Comparison of ENCODE assay signal across 22 cellular contexts in the genomic region with DNA sequence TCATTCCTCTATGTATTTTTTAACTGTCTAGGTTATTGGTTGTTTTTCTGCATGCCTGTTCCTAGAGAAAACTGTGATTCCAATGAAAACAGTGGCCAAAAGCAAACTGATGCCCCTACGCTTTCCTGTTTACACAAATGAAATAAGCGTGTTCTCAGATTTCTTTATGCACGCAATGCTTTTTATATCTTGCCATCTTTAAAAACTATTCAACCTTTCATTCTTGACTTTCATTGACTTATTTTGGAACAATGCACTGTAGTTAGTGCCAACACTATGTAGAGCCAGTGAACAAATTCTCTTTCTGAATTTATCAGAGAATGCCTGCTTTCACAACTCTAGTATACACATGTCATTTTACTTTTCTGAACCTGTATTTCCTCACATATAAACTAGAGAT.
"Had no signal": no experiment of that assay in that cellular context is flagged by ENCODE, and none has a peak within 500 bp of the region (broad histone marks: within the 10 kb centered on the region; RNA-seq: fewer than 3 reads in every experiment).

No MANE protein-coding gene starts in this region.

- ATAC-seq: activated naive CD8-positive, alpha-beta T cell treated with anti-CD3 and anti-CD28 coated beads, Interleukin-2, amount 50 U/mL, for 24 hours; activated T-helper 17 cell treated with anti-CD3 and anti-CD28 coated beads, Interleukin-2, amount 50 U/mL, for 72 hours; left ventricle myocardium superior; natural killer cell; right cardiac atrium; T-cell had no signal

- H3K9me3 Mint-ChIP-seq: activated naive CD4-positive, alpha-beta T cell treated with anti-CD3 and anti-CD28 coated beads for 36 hours; activated T-helper 17 cell treated with anti-CD3 and anti-CD28 coated beads, Interleukin-2, amount 50 U/mL, for 72 hours; natural killer cell had no signal

- DNase-seq: activated CD4-positive, alpha-beta T cell treated with anti-CD3 and anti-CD28 coated beads for 1 hour; activated CD4-positive, alpha-beta T cell treated with anti-CD3 and anti-CD28 coated beads, Interleukin-2, amount 50 U/mL, for 4 hours; activated naive CD4-positive, alpha-beta T cell treated with anti-CD3 and anti-CD28 coated beads for 36 hours; activated naive CD8-positive, alpha-beta T cell treated with anti-CD3 and anti-CD28 coated beads, Interleukin-2, amount 50 U/mL, for 24 hours; aorta; foreskin fibroblast; glutamatergic neuron; kidney glomerular epithelial cell; left ventricle myocardium superior; mesenchymal stem cell; natural killer cell; occipital lobe; right cardiac atrium; stimulated activated CD4-positive, alpha-beta T cell treated with anti-CD3 and anti-CD28 coated beads, Interleukin-15, amount 100 ng/mL, for 24 hours; stimulated activated CD4-positive, alpha-beta T cell treated with anti-CD3 and anti-CD28 coated beads, Interleukin-4, amount 100 ng/mL, for 24 hours; stimulated activated naive CD4-positive, alpha-beta T cell; T-cell; T-helper 9 cell; transverse colon had no signal

- H3K4me3 ChIP-seq: skin epidermis, transverse colon had no signal

- H3K4me3 Mint-ChIP-seq: activated naive CD4-positive, alpha-beta T cell treated with anti-CD3 and anti-CD28 coated beads for 36 hours; activated naive CD8-positive, alpha-beta T cell treated with anti-CD3 and anti-CD28 coated beads, Interleukin-2, amount 50 U/mL, for 24 hours; activated T-helper 17 cell treated with anti-CD3 and anti-CD28 coated beads, Interleukin-2, amount 50 U/mL, for 72 hours; natural killer cell; T-cell had no signal

- H3K36me3 ChIP-seq: transverse colon had no signal

- H3K36me3 Mint-ChIP-seq: natural killer cell, T-cell had no signal

- H3K27me3 Mint-ChIP-seq: activated naive CD8-positive, alpha-beta T cell treated with anti-CD3 and anti-CD28 coated beads, Interleukin-2, amount 50 U/mL, for 24 hours; activated T-helper 17 cell treated with anti-CD3 and anti-CD28 coated beads, Interleukin-2, amount 50 U/mL, for 72 hours; progenitor cell of endocrine pancreas; T-cell had no signal

- H3K27ac ChIP-seq: skin epidermis, transverse colon had no signal

- H3K27me3 ChIP-seq: transverse colon had no signal

- H3K27ac Mint-ChIP-seq: activated naive CD4-positive, alpha-beta T cell treated with anti-CD3 and anti-CD28 coated beads for 36 hours; activated naive CD8-positive, alpha-beta T cell treated with anti-CD3 and anti-CD28 coated beads, Interleukin-2, amount 50 U/mL, for 24 hours; activated T-helper 17 cell treated with anti-CD3 and anti-CD28 coated beads, Interleukin-2, amount 50 U/mL, for 72 hours; natural killer cell; progenitor cell of endocrine pancreas; T-cell had no signal

- H3K9me3 ChIP-seq: transverse colon had no signal
